24 cellular contexts compared by ENCODE assay signal in genomic region chr9:76757274-76757673, GRCh38.
"Had no signal": no experiment of that assay in that cellular context is flagged by ENCODE, and none has a peak within 500 bp of the region (broad histone marks: within the 10 kb centered on the region; RNA-seq: fewer than 3 reads in every experiment).

No MANE protein-coding gene starts in this region.

- ATAC-seq: left cardiac atrium; left ventricle myocardium superior; mucosa of descending colon; stimulated activated effector memory CD8-positive, alpha-beta T cell treated with anti-CD3 and anti-CD28 coated beads, Interleukin-12 subunit alpha, Interleukin-12 subunit beta, amount 100 ng/mL, for 72 hours; stimulated activated naive CD8-positive, alpha-beta T cell treated with anti-CD3 and anti-CD28 coated beads, Interleukin-15, amount 100 ng/mL, for 72 hours had no signal

- FAIRE-seq: bronchial epithelial cell, colon, small intestine had no signal

- DNase-seq: activated CD4-positive, alpha-beta T cell treated with anti-CD3 and anti-CD28 coated beads for 4 hours; activated CD4-positive, alpha-beta T cell treated with anti-CD3 and anti-CD28 coated beads, Interleukin-2, amount 50 U/mL, for 48 hours; activated CD4-positive, CD25-positive, alpha-beta regulatory T cell; activated CD8-positive, alpha-beta memory T cell treated with anti-CD3 and anti-CD28 coated beads for 24 hours; activated effector memory CD4-positive, alpha-beta T cell treated with Interleukin-2 at 50 U/mL for 16 hours; activated naive CD4-positive, alpha-beta T cell treated with Interleukin-2 at 50 U/mL for 16 hours; anterior cingulate cortex; dermis blood vessel endothelial cell; effector CD4-positive, alpha-beta T cell; esophagus squamous epithelium; foreskin melanocyte; islet precursor cell; left cardiac atrium; left ventricle myocardium superior; mucosa of descending colon; ovary; sigmoid colon; small intestine; stimulated activated CD4-positive, alpha-beta T cell treated with anti-CD3 and anti-CD28 coated beads, Interleukin-4, amount 100 ng/mL, for 24 hours; stimulated activated naive CD8-positive, alpha-beta T cell treated with anti-CD3 and anti-CD28 coated beads, Interleukin-15, amount 100 ng/mL, for 72 hours; substantia nigra had no signal
